Comparison of ENCODE assay signal across 31 cellular contexts in the genomic region with DNA sequence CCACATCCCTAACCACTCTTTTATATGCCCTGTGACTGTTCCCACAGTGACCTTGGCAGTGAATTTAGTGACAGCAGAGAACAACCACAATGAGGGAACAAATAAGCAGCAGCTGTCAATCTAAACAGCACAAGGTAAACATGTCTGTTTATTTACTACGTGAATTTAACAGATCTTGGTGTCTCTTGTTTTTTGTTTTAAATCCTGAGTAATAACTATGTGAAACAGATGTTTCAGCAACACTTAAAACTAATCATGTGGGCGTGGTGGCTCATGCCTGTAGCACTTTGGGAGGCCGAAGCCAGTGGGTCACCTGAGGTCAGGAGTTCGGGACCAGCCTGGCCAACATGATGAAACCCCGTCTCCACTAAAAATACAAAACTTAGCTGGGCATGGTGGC. TPM values are rescaled to one million over a fixed set of nuclear protein-coding genes. Genes with fewer than 3 reads are reported as not detected.
DNase-seq lines count a peak whose midpoint lies in the region; ATAC-seq, FAIRE-seq and TF ChIP-seq lines count a peak whose summit lies in the region.
"Had no signal": no experiment of that assay in that cellular context is flagged by ENCODE, and none has a peak within 500 bp of the region (broad histone marks: within the 10 kb centered on the region; RNA-seq: fewer than 3 reads in every experiment).

No MANE protein-coding gene starts in this region.

- CTCF ChIA-PET in K562 (lab: Yijun Ruan, JAX; ENCODE audit: low intra/inter-chr PET ratio): no interaction called here

- H4K20me1 ChIP-seq in K562 (replicated peaks; ENCODE audit: control insufficient read depth, insufficient read depth, low read length): no peaks in the 10 kb centered on the region

- H3K27ac Mint-ChIP-seq in HFFc6 (peak overlapping the region; percentile 93), type B pancreatic cell (no peak overlapping the region)
- H3K27ac Mint-ChIP-seq: CD4-positive, CD25-positive, alpha-beta regulatory T cell; H9; neural progenitor cell; T-helper 1 cell treated with Interleukin-12 subunit alpha and Interleukin-12 subunit beta and Interleukin-4 antibody, amounts not matched to agents 30 μg/mL and 1 μg/mL, for 36 hours had no signal

- TF ChIP-seq CTCF in AG10803 (conservative IDR thresholded peaks at IDR 0.05; ENCODE audit: low read length) (no peak), HFFc6 (IDR thresholded peaks at IDR 0.05) (no peak), K562 (IDR thresholded peaks at IDR 0.05 in 2 of 3, conservative IDR thresholded peaks at IDR 0.05 in 1 of 3; ENCODE audit: insufficient read depth in 2 of 3, low read depth in 1 of 3, low read length in 3 of 3) (no peak), foreskin fibroblast (IDR thresholded peaks at IDR 0.05; ENCODE audit: low read depth, low read length) (no peak), type B pancreatic cell (conservative IDR thresholded peaks at IDR 0.05) (no peak)

- peaks cover 46% of the 10 kb centered on the region for H3K4me1 Mint-ChIP-seq in HFFc6 (ENCODE audit: low read depth)
- H3K4me1 Mint-ChIP-seq in type B pancreatic cell (ENCODE audit: unreplicated experiment): no peaks in the 10 kb centered on the region
- H3K4me1 Mint-ChIP-seq: H9 had no signal

- POLR2A ChIA-PET in K562 (lab: Yijun Ruan, JAX): no interaction called here

- in situ Hi-C loops in K562 (cut with MboI): no loop called here

- TF ChIP-seq POLR2A in K562 (conservative IDR thresholded peaks at IDR 0.05): no peak

- H3K36me3 Mint-ChIP-seq in HFFc6 (ENCODE audit: low read depth) (peaks cover 12% of the 10 kb centered on the region), type B pancreatic cell (no peaks in the 10 kb centered on the region)
- H3K36me3 Mint-ChIP-seq: neural progenitor cell had no signal

- H3K36me3 ChIP-seq in K562 (ENCODE audit: control insufficient read depth, insufficient read depth, low read length): no peaks in the 10 kb centered on the region
- H3K36me3 ChIP-seq: ascending aorta, colonic mucosa, esophagus muscularis mucosa, neural progenitor cell, right atrium auricular region, suprapubic skin had no signal

- no peak overlapping the region for H3K4me3 Mint-ChIP-seq in HFFc6
- H3K4me3 Mint-ChIP-seq in type B pancreatic cell: no peak overlapping the region
- H3K4me3 Mint-ChIP-seq: CD4-positive, CD25-positive, alpha-beta regulatory T cell; H9; neural progenitor cell; T-helper 1 cell treated with Interleukin-12 subunit alpha and Interleukin-12 subunit beta and Interleukin-4 antibody, amounts not matched to agents 30 μg/mL and 1 μg/mL, for 36 hours had no signal

- H3K4me3 ChIP-seq in AG10803 (ENCODE audit: low read length) (no peak overlapping the region), K562 (no peak overlapping the region), foreskin fibroblast (ENCODE audit: low read depth in 1 of 2, low read length in 2 of 2) (no peak overlapping the region)
- H3K4me3 ChIP-seq: ascending aorta, colonic mucosa, esophagus muscularis mucosa, neural progenitor cell, right atrium auricular region, smooth muscle cell, suprapubic skin had no signal

- no peaks in the 10 kb centered on the region for H3K9me1 ChIP-seq in K562 (ENCODE audit: control insufficient read depth, insufficient read depth, low read length)

- no peak overlapping the region for H3K9ac ChIP-seq in K562 (ENCODE audit: insufficient read depth in 1 of 2, low read depth in 2 of 2, low read length in 2 of 2)
- H3K9ac ChIP-seq: neural progenitor cell, parathyroid adenoma, SK-N-SH had no signal

- no TSS peak for BruUV-seq in K562 (replicated peaks; lab: Mats Ljungman, UMichigan)

- 6% methylated on average over 5 of the region's 5 CpGs for WGBS in K562 (ENCODE audit: insufficient coverage, low coverage, missing lambda C conversion rate)

- peak; percentile 50; the same call in 1 of the 2 replicates for TF ChIP-seq EP300 in K562 (IDR thresholded peaks at IDR 0.05; ENCODE audit: low read length)

- TF ChIP-seq RAD21 in K562 (CRISPR knock-in tag; conservative IDR thresholded peaks at IDR 0.05 in 1 of 2, IDR thresholded peaks at IDR 0.05 in 1 of 2): no peak

- H3K9me3 ChIP-seq in K562 (replicated peaks; ENCODE audit: control insufficient read depth, insufficient read depth, low read depth, low read length): no peaks in the 10 kb centered on the region
- H3K9me3 ChIP-seq: ascending aorta, colonic mucosa, SK-N-SH, suprapubic skin had no signal

- peak overlapping the region; percentile 14; the same call in 1 of the 2 replicates for H3K4me2 ChIP-seq in K562 (ENCODE audit: insufficient read depth, low read length)
- H3K4me2 ChIP-seq: neural progenitor cell, SK-N-SH, smooth muscle cell had no signal

- H3K9me3 Mint-ChIP-seq in HFFc6: peaks cover 5% of the 10 kb centered on the region; the same call in 1 of the 2 replicates
- no peaks in the 10 kb centered on the region for H3K9me3 Mint-ChIP-seq in type B pancreatic cell

- FAIRE-seq in K562 (lab: Jason Lieb, UNC) (peak; percentile 11), RCC 7860 (lab: Jason Lieb, UNC) (no peak)
- FAIRE-seq: A204.1, D721Med, TTC549 had no signal

- H3K27ac ChIP-seq in K562 (ENCODE audit: extremely low read depth, low read depth, low read length): no peak overlapping the region
- H3K27ac ChIP-seq: ascending aorta, colonic mucosa, esophagus muscularis mucosa, neural progenitor cell, parathyroid adenoma, right atrium auricular region, suprapubic skin had no signal

- H3K79me2 ChIP-seq in K562 (ENCODE audit: control insufficient read depth, insufficient read depth, low read length): no peaks in the 10 kb centered on the region
- H3K79me2 ChIP-seq: parathyroid adenoma had no signal

- peak overlapping the region; percentile 44 for H2AFZ ChIP-seq in K562 (ENCODE audit: low read depth, low read length)
- H2AFZ ChIP-seq: neural progenitor cell, parathyroid adenoma had no signal

- DNase-seq in AG10803 (ENCODE audit: low read depth): peak; percentile 58
- DNase-seq in HFFc6: no peak
- DNase-seq in K562 (ENCODE audit: extremely low read depth in 1 of 4, low spot score in 3 of 4): peak in 2 of 4 experiments; percentile 13 to 15
- peak; percentile 51 to 75 for DNase-seq in foreskin fibroblast
- no peak for DNase-seq in type B pancreatic cell (ENCODE audit: extremely low spot score, unreplicated experiment)
- DNase-seq in RCC 7860 (ENCODE audit: low spot score): no peak
- no peak for DNase-seq in UCSD-AML1 (lab: John Stamatoyannopoulos, UW; ENCODE audit: unreplicated experiment)
- DNase-seq: activated CD4-positive, alpha-beta T cell treated with anti-CD3 and anti-CD28 coated beads, Interleukin-2, amount 50 U/mL, for 4 hours; activated T-cell treated with anti-CD3 and anti-CD28 coated beads, Interleukin-2, amount 50 U/mL, for 48 hours; CD4-positive, CD25-positive, alpha-beta regulatory T cell; colonic mucosa; effector memory CD4-positive, alpha-beta T cell; H9; hippocampal formation; left cardiac atrium; NCI-H146; SK-N-SH; stimulated activated naive CD4-positive, alpha-beta T cell had no signal

- H3K27me3 ChIP-seq in K562 (ENCODE audit: control insufficient read depth in 2 of 2, insufficient read depth in 2 of 2, low read length in 2 of 2): no peaks in the 10 kb centered on the region
- H3K27me3 ChIP-seq: ascending aorta, colonic mucosa, esophagus muscularis mucosa, neural progenitor cell, right atrium auricular region, suprapubic skin had no signal

- intact Hi-C loops in K562 (cut with micrococcal nuclease): no loop called here

- ATAC-seq in K562: no peak
- ATAC-seq in GM21447 (IDR thresholded peaks at IDR 0.05; ENCODE audit: unreplicated experiment): no peak
- ATAC-seq: activated CD4-positive, CD25-positive, alpha-beta regulatory T cell treated with anti-CD3 and anti-CD28 coated beads, Interleukin-2, amount 50 U/mL, for 24 hours; left cardiac atrium had no signal

- no peaks in the 10 kb centered on the region; the same call in 1 of the 2 replicates for H3K27me3 Mint-ChIP-seq in HFFc6 (ENCODE audit: insufficient read depth)
- no peaks in the 10 kb centered on the region for H3K27me3 Mint-ChIP-seq in type B pancreatic cell

- H3K4me1 ChIP-seq in K562 (replicated peaks in 1 of 2; ENCODE audit: control insufficient read depth in 2 of 2, insufficient read depth in 2 of 2, low read length in 2 of 2): no peaks in the 10 kb centered on the region; a peak in 2 of 5 replicates
- H3K4me1 ChIP-seq: ascending aorta, colonic mucosa, esophagus muscularis mucosa, neural progenitor cell, parathyroid adenoma, right atrium auricular region, suprapubic skin had no signal

TF ChIP-seq in K562, 482 proteins besides CTCF, POLR2A, EP300 and RAD21 (continues in another document):
- TF ChIP-seq, protein P1, sequence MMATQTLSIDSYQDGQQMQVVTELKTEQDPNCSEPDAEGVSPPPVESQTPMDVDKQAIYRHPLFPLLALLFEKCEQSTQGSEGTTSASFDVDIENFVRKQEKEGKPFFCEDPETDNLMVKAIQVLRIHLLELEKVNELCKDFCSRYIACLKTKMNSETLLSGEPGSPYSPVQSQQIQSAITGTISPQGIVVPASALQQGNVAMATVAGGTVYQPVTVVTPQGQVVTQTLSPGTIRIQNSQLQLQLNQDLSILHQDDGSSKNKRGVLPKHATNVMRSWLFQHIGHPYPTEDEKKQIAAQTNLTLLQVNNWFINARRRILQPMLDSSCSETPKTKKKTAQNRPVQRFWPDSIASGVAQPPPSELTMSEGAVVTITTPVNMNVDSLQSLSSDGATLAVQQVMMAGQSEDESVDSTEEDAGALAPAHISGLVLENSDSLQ (IDR thresholded peaks at IDR 0.05): peak; percentile 93

RNA-seq across cellular contexts. Expression of a gene that starts 17.0 kb away (rescaled TPM):
- total RNA-seq in HFFc6 (2021; fragmentation: NEBNext Ultra II Directional; extraction: Animal tissue kit (Norgen Biotek cat#: 25700)): under 1 TPM; 0.40 to 0.66 (median 0.56) TPM
- total RNA-seq in K562 (2011; cell fraction: chromatin; rRNA removed; ENCODE audit: low replicate concordance): not detected in 2 replicates
- not detected in 2 replicates for total RNA-seq in K562 (2011; cell fraction: nucleolus; rRNA removed)
- total RNA-seq in K562 (2011; cell fraction: nucleoplasm; rRNA removed): not detected in 2 replicates
- total RNA-seq in K562 (2014; rRNA removed) (0.23 TPM in 1 of 2 replicates, not detected in the other), K562 (2014; rRNA removed; fragmentation: Illumina TruSeq; extraction: Trizol) (0.15 TPM in 1 of 2 replicates, not detected in the other), K562 (2015; rRNA removed; fragmentation: Illumina TruSeq; extraction: Trizol) (0.07 TPM in 1 of 2 replicates, not detected in the other), K562 (2021) (0.09 and 0.11 TPM in 2 replicates), type B pancreatic cell (ENCODE audit: low replicate concordance) (0.93 and 8.9 TPM in 2 replicates)
- polyA plus RNA-seq in K562 (2011; rRNA removed) (not detected in 2 replicates), K562 (2014; fragmentation: Illumina TruSeq; extraction: Trizol) (0.18 TPM in 1 of 2 replicates, not detected in the other), K562 (2014; fragmentation: Nextera tagmentation; extraction: Ambion mirVana) (under 1 TPM; 0.03 to 0.08 TPM), K562 (2014; rRNA removed) (not detected in 2 replicates)
- polyA plus RNA-seq in K562 (2011; cell fraction: cytosol; rRNA removed): 0.06 TPM in 1 of 2 replicates, not detected in the other
- 0.09 TPM in 1 of 2 replicates, not detected in the other for polyA plus RNA-seq in K562 (2011; cell fraction: nucleus; rRNA removed)
- 0.05 and 0.12 TPM in 2 replicates for polyA plus RNA-seq in K562 (2012)
- 0.07 TPM in 1 of 2 replicates, not detected in the other for polyA minus RNA-seq in K562 (2011; rRNA and poly(A)+ RNA removed)
- not detected in 2 replicates for polyA minus RNA-seq in K562 (2011; cell fraction: cytosol; rRNA and poly(A)+ RNA removed)
- polyA minus RNA-seq in K562 (2011; cell fraction: nucleus; rRNA and poly(A)+ RNA removed): 0.13 TPM in 1 of 2 replicates, not detected in the other
- total RNA-seq: ascending aorta had no signal

Comparison
In these comparisons a context has a peak if more than half of its experiments do, and no peak if none do; other contexts are left out.
1. DNase-seq: peak in AG10803 (single experiment) and foreskin fibroblast (2 of 2); none in HFFc6 (single experiment), type B pancreatic cell (single experiment), RCC 7860 (single experiment) and UCSD-AML1 (single experiment).